8 cellular contexts compared by ENCODE assay signal in genomic region chr15:55289573-55290360, GRCh38. TPM values are rescaled to one million over a fixed set of nuclear protein-coding genes. Genes with fewer than 3 reads are reported as not detected.
A peak's percentile ranks its signal among the peaks of the same experiment; 100 is the strongest.
DNase-seq lines count a peak whose midpoint lies in the region; ATAC-seq and TF ChIP-seq lines count a peak whose summit lies in the region.

RAB27A (minus strand) TSS chr15:55289813; CDS start chr15:55234934, 54,879 bp downstream.

- no peak for TF ChIP-seq CTCF in hepatocyte (IDR thresholded peaks at IDR 0.05; ENCODE audit: poor library complexity)

- no peaks in the 10 kb centered on the region for H3K9me3 Mint-ChIP-seq in IgD-negative memory B cell
- H3K9me3 Mint-ChIP-seq in T-helper 2 cell treated with Interferon-gamma antibody and Interleukin-4, amounts not matched to agents 5 μg/mL and 100 μg/mL, for 36 hours = no peaks in the 10 kb centered on the region

- DNase-seq in ELR (ENCODE audit: low read depth) (peak; percentile 82), hepatocyte (ENCODE audit: low spot score) (peak; percentile 88), skeletal muscle cell (ENCODE audit: low read depth) (no peak), OCI-M2 (lab: John Stamatoyannopoulos, UW; ENCODE audit: unreplicated experiment) (no peak)
- peak; percentile 84 for DNase-seq in T-helper 2 cell treated with Interferon-gamma antibody and Interleukin-4, amounts not matched to agents 5 μg/mL and 100 μg/mL, for 36 hours (ENCODE audit: low spot score)

- H3K27ac Mint-ChIP-seq in IgD-negative memory B cell = peak within 1 kb of the TSS; percentile 86 to 94 (median 91)
- H3K27ac Mint-ChIP-seq in T-helper 2 cell treated with Interferon-gamma antibody and Interleukin-4, amounts not matched to agents 5 μg/mL and 100 μg/mL, for 36 hours = peak within 1 kb of the TSS; percentile 92

- H3K4me1 ChIP-seq in hepatocyte (ENCODE audit: insufficient read depth) = peaks cover 6% of the 10 kb centered on the region

- H2AFZ ChIP-seq in hepatocyte = peak within 1 kb of the TSS; percentile 93

- no peaks in the 10 kb centered on the region for H3K27me3 Mint-ChIP-seq in IgD-negative memory B cell
- H3K27me3 Mint-ChIP-seq in T-helper 2 cell treated with Interferon-gamma antibody and Interleukin-4, amounts not matched to agents 5 μg/mL and 100 μg/mL, for 36 hours (ENCODE audit: low read depth) = no peaks in the 10 kb centered on the region

- peak within 1 kb of the TSS; percentile 88 to 98 (median 96) for H3K4me3 Mint-ChIP-seq in IgD-negative memory B cell
- H3K4me3 Mint-ChIP-seq in T-helper 2 cell treated with Interferon-gamma antibody and Interleukin-4, amounts not matched to agents 5 μg/mL and 100 μg/mL, for 36 hours = peak within 1 kb of the TSS; percentile 88

- peak within 1 kb of the TSS; percentile 51 for H3K27ac ChIP-seq in angular gyrus (ENCODE audit: low read depth, low read length)
- H3K27ac ChIP-seq in hepatocyte = peak within 1 kb of the TSS; percentile 97

- H3K36me3 ChIP-seq in hepatocyte (replicated peaks; ENCODE audit: insufficient read depth, low read depth) = no peaks in the 10 kb centered on the region

- H4K20me1 ChIP-seq in hepatocyte (ENCODE audit: insufficient read depth, poor library complexity, severe bottlenecking) = no peaks in the 10 kb centered on the region

- H3K9me3 ChIP-seq in hepatocyte (ENCODE audit: low read depth) = no peaks in the 10 kb centered on the region

- peak within 1 kb of the TSS; percentile 71 for H3K4me2 ChIP-seq in hepatocyte

- H3K4me3 ChIP-seq in hepatocyte (peak within 1 kb of the TSS; percentile 77), skeletal muscle cell (ENCODE audit: low read depth, low read length) (peak within 1 kb of the TSS; percentile 83)

- peaks cover 42% of the 10 kb centered on the region for H3K79me2 ChIP-seq in hepatocyte

- WGBS in hepatocyte (ENCODE audit: low lambda C conversion rate, missing lambda C conversion rate) = under 1% methylated on average over 75 of the region's 85 CpGs

- peak; percentile 74 for ATAC-seq in GM21529 (IDR thresholded peaks at IDR 0.05; ENCODE audit: unreplicated experiment)

- peaks cover 17 to 33% (median 22%) of the 10 kb centered on the region in 3 donors for H3K4me1 Mint-ChIP-seq in IgD-negative memory B cell
- H3K4me1 Mint-ChIP-seq in T-helper 2 cell treated with Interferon-gamma antibody and Interleukin-4, amounts not matched to agents 5 μg/mL and 100 μg/mL, for 36 hours (ENCODE audit: low read depth) = peaks cover 25% of the 10 kb centered on the region

- no peaks in the 10 kb centered on the region for H3K36me3 Mint-ChIP-seq in IgD-negative memory B cell
- peaks cover 30% of the 10 kb centered on the region for H3K36me3 Mint-ChIP-seq in T-helper 2 cell treated with Interferon-gamma antibody and Interleukin-4, amounts not matched to agents 5 μg/mL and 100 μg/mL, for 36 hours (ENCODE audit: low read depth)

- no peaks in the 10 kb centered on the region for H3K9me2 ChIP-seq in hepatocyte (replicated peaks; ENCODE audit: insufficient read depth)

- no peaks in the 10 kb centered on the region for H3K27me3 ChIP-seq in hepatocyte

RNA-seq across cellular contexts. Expression of gene RAB27A, which starts in this region (rescaled TPM):
- 15.3 TPM for polyA plus RNA-seq in IgD-negative memory B cell
- 13.1 and 16.6 TPM in 2 replicates for total RNA-seq in hepatocyte
- 10.5 and 15.9 TPM in 2 replicates for polyA plus RNA-seq in hepatocyte

Comparison
In these comparisons a context has a peak if more than half of its experiments do, and no peak if none do; other contexts are left out.
1. DNase-seq: peak in ELR (single experiment), T-helper 2 cell treated with Interferon-gamma antibody and Interleukin-4, amounts not matched to agents 5 μg/mL and 100 μg/mL, for 36 hours (single experiment) and hepatocyte (single experiment); none in skeletal muscle cell (single experiment) and OCI-M2 (single experiment).